ENCODE assay signal across 8 cellular contexts in the genomic region with DNA sequence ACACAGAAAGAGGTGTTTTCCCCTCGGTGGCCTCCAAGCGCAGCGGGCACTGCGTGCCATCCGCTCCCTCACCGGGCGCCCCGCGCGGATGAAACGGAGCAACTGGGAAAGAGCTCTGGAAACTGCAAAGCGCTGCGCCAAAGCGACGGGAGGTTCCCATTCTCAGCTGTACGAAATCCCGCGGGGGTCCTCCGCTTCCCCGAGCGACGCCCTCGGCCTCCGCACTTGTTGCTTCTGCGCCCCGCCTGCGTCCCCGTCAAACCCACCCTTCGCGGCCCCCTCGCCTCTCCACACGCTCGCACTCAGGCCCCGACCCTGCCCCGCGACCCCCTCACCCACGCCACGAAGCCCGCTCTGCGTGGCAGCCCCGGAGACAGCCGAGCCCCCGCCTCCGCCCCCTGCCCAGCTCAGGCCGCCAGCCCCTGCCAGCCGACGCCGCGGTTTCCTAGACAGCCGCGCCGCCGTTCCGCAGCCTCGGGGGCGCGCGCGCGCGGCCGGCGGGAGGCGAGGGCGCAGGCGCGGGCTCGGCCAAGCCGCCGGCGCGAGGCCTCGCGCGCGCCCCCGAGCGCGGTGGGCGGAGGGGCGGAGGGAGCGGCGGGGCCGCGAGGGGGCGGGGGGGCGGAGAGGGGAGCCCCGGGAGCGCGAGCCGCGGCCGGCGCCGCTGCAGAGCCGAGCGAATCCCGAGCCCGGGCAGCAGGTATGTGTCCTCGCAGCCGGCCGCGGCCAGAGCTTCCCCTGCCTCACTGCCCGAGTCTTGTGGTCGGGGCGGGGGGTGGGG. TPM values are rescaled to one million over a fixed set of nuclear protein-coding genes. Genes with fewer than 3 reads are reported as not detected.
DNase-seq lines count a peak whose midpoint lies in the region; ATAC-seq and TF ChIP-seq lines count a peak whose summit lies in the region.

TSS of gene TMEM266 (plus strand) at position 666 of the 778 bp plus-strand sequence. CDS start 74,279 bp downstream, outside the sequence.

- TF ChIP-seq POLR2A in lower leg skin (IDR thresholded peaks at IDR 0.05): no peak

- H3K9me3 ChIP-seq in HUES48 (ENCODE audit: control insufficient read depth, insufficient read depth, low read length): no peaks in the 10 kb centered on the region

- H3K9ac ChIP-seq in HUES48 (ENCODE audit: low read depth, low read length): no peak within 1 kb of the TSS

- H3K27me3 ChIP-seq in HUES48 (ENCODE audit: control insufficient read depth, insufficient read depth, low read length): peaks cover 39% of the 10 kb centered on the region
- peaks cover 0 to 4% (median 0%) of the 10 kb centered on the region in 45 donors for H3K27me3 ChIP-seq in dorsolateral prefrontal cortex

- H3K36me3 ChIP-seq in HUES48 (ENCODE audit: control insufficient read depth, insufficient read depth, low read length): no peaks in the 10 kb centered on the region

- peaks cover 15% of the 10 kb centered on the region for H3K4me1 Mint-ChIP-seq in T-helper 1 cell treated with Interleukin-12 subunit alpha and Interleukin-12 subunit beta and Interleukin-4 antibody, amounts not matched to agents 30 μg/mL and 1 μg/mL, for 36 hours (ENCODE audit: low read depth)

- ATAC-seq in stimulated activated naive CD8-positive, alpha-beta T cell treated with anti-CD3 and anti-CD28 coated beads, Interleukin-15, Interleukin-2, amounts not matched to agents 100 U/mL and 50 U/mL, for 24 hours: peak; percentile 9

- peaks cover 16% of the 10 kb centered on the region for H3K4me1 ChIP-seq in HUES48 (ENCODE audit: control insufficient read depth, insufficient read depth, low read length)

- H3K27me3 Mint-ChIP-seq in T-helper 1 cell treated with Interleukin-12 subunit alpha and Interleukin-12 subunit beta and Interleukin-4 antibody, amounts not matched to agents 30 μg/mL and 1 μg/mL, for 36 hours (ENCODE audit: low read depth): peaks cover 71% of the 10 kb centered on the region

- TF ChIP-seq CTCF in dorsolateral prefrontal cortex (IDR thresholded peaks at IDR 0.05 in 54 of 56, conservative IDR thresholded peaks at IDR 0.05 in 2 of 56; ENCODE audit: low read depth in 1 of 56, partially characterized antibody in 56 of 56): peak in 1 of 56 donors; percentile 2
- TF ChIP-seq CTCF in lower leg skin (IDR thresholded peaks at IDR 0.05): no peak

- H3K4me3 Mint-ChIP-seq in T-helper 1 cell treated with Interleukin-12 subunit alpha and Interleukin-12 subunit beta and Interleukin-4 antibody, amounts not matched to agents 30 μg/mL and 1 μg/mL, for 36 hours: peak within 1 kb of the TSS; percentile 82

- H3K27ac ChIP-seq in HUES48 (ENCODE audit: low read depth, low read length) (no peak within 1 kb of the TSS), dorsolateral prefrontal cortex (peak within 1 kb of the TSS in 28 of 59 donors; percentile 1 to 89 (median 40))

- peaks cover 2% of the 10 kb centered on the region for H3K36me3 Mint-ChIP-seq in T-helper 1 cell treated with Interleukin-12 subunit alpha and Interleukin-12 subunit beta and Interleukin-4 antibody, amounts not matched to agents 30 μg/mL and 1 μg/mL, for 36 hours (ENCODE audit: low read depth)

- H3K4me3 ChIP-seq in HUES48 (ENCODE audit: low read depth, low read length): peak within 1 kb of the TSS; percentile 83
- peak within 1 kb of the TSS; percentile 50 to 82 (median 70) for H3K4me3 ChIP-seq in dorsolateral prefrontal cortex
- peak within 1 kb of the TSS; percentile 41 for H3K4me3 ChIP-seq in lower leg skin (ENCODE audit: low read depth, poor library complexity, severe bottlenecking)

- intact Hi-C loops in dorsolateral prefrontal cortex (cut with DNase I) (loop anchor here in 1 of 2 donors (2.0 to 5.0 kb wide), 2 partner anchors 79 to 93 kb away; no protein-coding TSS in a partner anchor), lower leg skin (cut with DNase I; ENCODE audit: low total_unique reads) (no loop called here)

- WGBS in lower leg skin, 2 donors: 1% methylated on average over 46 to 48 of the region's 106 CpGs

- H3K27ac Mint-ChIP-seq in T-helper 1 cell treated with Interleukin-12 subunit alpha and Interleukin-12 subunit beta and Interleukin-4 antibody, amounts not matched to agents 30 μg/mL and 1 μg/mL, for 36 hours: no peak within 1 kb of the TSS

- no peaks in the 10 kb centered on the region for H3K9me3 Mint-ChIP-seq in T-helper 1 cell treated with Interleukin-12 subunit alpha and Interleukin-12 subunit beta and Interleukin-4 antibody, amounts not matched to agents 30 μg/mL and 1 μg/mL, for 36 hours

- DNase-seq in EL: peak; percentile 31
- DNase-seq in dorsolateral prefrontal cortex: peak in 7 of 10 donors; percentile 22 to 79 (median 33)
- peak in 1 of 2 donors; percentile 87 for DNase-seq in lower leg skin (ENCODE audit: low spot score in 2 of 2)
- DNase-seq in stimulated activated naive CD8-positive, alpha-beta T cell treated with anti-CD3 and anti-CD28 coated beads, Interleukin-15, Interleukin-2, amounts not matched to agents 100 U/mL and 50 U/mL, for 24 hours: peak; percentile 54
- DNase-seq in RKO (ENCODE audit: low spot score): no peak
- no peak for DNase-seq in GDM1 (lab: John Stamatoyannopoulos, UW)

RNA-seq across cellular contexts. Expression of gene TMEM266, which starts in this region (rescaled TPM):
- total RNA-seq in dorsolateral prefrontal cortex: 10 to 100 TPM in 34 of 120 experiments, 1 to 10 TPM in 86; 3.7 to 13.5 (median 8.6) TPM
- 1 to 10 TPM in 3 of 4 donors, under 1 TPM in 1; 0.27 to 2.7 (median 1.5) TPM for total RNA-seq in lower leg skin

Comparison
In these comparisons a context has a peak if more than half of its experiments do, and no peak if none do; other contexts are left out.
1. DNase-seq: peak in EL (single experiment), dorsolateral prefrontal cortex (7 of 10) and stimulated activated naive CD8-positive, alpha-beta T cell treated with anti-CD3 and anti-CD28 coated beads, Interleukin-15, Interleukin-2, amounts not matched to agents 100 U/mL and 50 U/mL, for 24 hours (single experiment); none in RKO (single experiment) and GDM1 (single experiment).
2. Peak in every context shown above with its lines, with median percentiles within 50 percentile points of each other: H3K4me3 ChIP-seq.